Comparison of ENCODE assay signal across 1 cellular context in the genomic region with DNA sequence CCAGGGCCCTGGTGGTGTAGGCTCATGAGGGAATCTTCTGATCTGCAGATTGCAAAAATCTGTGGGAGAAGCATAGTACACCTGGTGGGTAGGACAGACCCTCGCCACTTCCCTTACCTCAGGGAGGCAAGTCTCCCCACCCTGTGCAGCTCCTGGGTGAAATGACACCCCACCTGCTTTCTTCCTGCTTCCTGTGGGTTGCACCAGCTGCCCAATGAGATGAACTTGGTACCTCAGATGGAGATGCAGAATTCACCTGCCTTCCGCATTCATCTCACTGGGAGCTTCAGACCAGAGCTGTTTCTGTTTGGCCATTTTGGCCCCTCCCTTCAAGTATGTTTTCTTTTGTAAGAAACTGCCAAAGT.
TF ChIP-seq lines count a peak whose summit lies in the region.

No MANE protein-coding gene starts in this region.

TF ChIP-seq in WTC11, 78 proteins besides CTCF, POLR2A, EP300 and RAD21 (continued from another document):
- no peak for TF ChIP-seq ZNF532 (CRISPR knock-in tag; IDR thresholded peaks at IDR 0.05; ENCODE audit: borderline replicate concordance)
- TF ChIP-seq ZNF416 (CRISPR knock-in tag; IDR thresholded peaks at IDR 0.05): no peak
- TF ChIP-seq GTF2I (CRISPR knock-in tag; conservative IDR thresholded peaks at IDR 0.05): no peak
- TF ChIP-seq, protein P1, sequence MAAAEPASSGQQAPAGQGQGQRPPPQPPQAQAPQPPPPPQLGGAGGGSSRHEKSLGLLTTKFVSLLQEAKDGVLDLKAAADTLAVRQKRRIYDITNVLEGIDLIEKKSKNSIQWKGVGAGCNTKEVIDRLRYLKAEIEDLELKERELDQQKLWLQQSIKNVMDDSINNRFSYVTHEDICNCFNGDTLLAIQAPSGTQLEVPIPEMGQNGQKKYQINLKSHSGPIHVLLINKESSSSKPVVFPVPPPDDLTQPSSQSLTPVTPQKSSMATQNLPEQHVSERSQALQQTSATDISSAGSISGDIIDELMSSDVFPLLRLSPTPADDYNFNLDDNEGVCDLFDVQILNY (CRISPR knock-in tag; IDR thresholded peaks at IDR 0.05): no peak
- no peak for TF ChIP-seq E2F4 (CRISPR knock-in tag; IDR thresholded peaks at IDR 0.05; ENCODE audit: borderline replicate concordance, low read depth)
- TF ChIP-seq ATF1 (CRISPR knock-in tag; IDR thresholded peaks at IDR 0.05): no peak
